Comparison of ENCODE assay signal across 1 cellular context in genomic region chr3:129673897-129674797, GRCh38.
TF ChIP-seq lines count a peak whose summit lies in the region.

No MANE protein-coding gene starts in this region.

TF ChIP-seq in A549, 52 proteins besides CTCF, POLR2A, EP300 and RAD21 (continued from another document):
- TF ChIP-seq MAX (IDR thresholded peaks at IDR 0.05), result no peak
